8 cellular contexts compared by ENCODE assay signal in the genomic region with DNA sequence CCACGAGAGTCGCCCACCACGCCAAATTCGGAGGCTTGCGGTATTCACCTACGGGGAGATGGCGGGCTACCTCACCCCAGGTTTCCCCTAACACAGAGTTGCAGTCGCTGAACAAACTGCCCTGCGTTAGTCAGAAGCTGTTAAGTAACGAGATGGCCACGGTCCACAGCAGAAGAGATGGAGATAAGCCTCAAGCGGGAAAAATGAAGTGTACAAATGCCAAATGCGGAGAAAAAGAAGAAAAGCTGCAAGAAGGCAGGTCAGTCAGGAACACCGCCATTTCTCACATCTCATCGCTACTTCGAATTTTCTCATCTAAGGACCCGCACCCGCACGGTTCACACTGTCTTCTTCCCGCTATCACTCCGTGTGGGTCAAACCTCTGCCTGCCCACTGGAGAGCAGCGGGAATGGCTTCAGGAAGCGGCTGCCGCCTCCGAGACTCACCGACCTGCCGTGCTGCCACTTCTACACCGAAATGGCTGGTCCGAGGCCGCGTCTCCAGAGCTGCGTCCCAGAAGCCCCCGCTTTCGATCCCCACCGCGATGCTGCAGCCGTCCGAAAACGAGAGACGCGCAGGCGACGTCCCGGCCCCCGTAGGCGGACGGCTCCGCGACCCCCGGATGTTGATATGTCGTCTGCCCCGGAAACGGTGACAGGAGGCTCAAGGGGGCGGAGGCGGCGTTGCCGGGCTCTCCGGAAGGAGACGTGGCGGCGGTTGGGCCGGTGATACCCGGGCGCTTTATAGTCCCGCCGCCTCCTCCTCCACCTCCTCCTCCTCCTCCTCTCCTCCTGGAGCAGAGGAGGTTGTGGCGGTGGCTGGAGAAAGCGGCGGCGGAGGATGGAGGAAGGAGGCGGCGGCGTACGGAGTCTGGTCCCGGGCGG. TPM values are rescaled to one million over a fixed set of nuclear protein-coding genes. Genes with fewer than 3 reads are reported as not detected.
DNase-seq lines count a peak whose midpoint lies in the region; ATAC-seq and TF ChIP-seq lines count a peak whose summit lies in the region.

A gene with protein sequence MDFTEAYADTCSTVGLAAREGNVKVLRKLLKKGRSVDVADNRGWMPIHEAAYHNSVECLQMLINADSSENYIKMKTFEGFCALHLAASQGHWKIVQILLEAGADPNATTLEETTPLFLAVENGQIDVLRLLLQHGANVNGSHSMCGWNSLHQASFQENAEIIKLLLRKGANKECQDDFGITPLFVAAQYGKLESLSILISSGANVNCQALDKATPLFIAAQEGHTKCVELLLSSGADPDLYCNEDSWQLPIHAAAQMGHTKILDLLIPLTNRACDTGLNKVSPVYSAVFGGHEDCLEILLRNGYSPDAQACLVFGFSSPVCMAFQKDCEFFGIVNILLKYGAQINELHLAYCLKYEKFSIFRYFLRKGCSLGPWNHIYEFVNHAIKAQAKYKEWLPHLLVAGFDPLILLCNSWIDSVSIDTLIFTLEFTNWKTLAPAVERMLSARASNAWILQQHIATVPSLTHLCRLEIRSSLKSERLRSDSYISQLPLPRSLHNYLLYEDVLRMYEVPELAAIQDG (minus strand): TSS at position 583 of the 884 bp plus-strand sequence. CDS start 21,381 bp downstream, outside the sequence.
A gene with protein sequence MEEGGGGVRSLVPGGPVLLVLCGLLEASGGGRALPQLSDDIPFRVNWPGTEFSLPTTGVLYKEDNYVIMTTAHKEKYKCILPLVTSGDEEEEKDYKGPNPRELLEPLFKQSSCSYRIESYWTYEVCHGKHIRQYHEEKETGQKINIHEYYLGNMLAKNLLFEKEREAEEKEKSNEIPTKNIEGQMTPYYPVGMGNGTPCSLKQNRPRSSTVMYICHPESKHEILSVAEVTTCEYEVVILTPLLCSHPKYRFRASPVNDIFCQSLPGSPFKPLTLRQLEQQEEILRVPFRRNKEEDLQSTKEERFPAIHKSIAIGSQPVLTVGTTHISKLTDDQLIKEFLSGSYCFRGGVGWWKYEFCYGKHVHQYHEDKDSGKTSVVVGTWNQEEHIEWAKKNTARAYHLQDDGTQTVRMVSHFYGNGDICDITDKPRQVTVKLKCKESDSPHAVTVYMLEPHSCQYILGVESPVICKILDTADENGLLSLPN (plus strand): TSS at position 674 of the 884 bp plus-strand sequence. CDS start 167 bp downstream, at position 841.

- no peaks in the 10 kb centered on the region for H3K27me3 Mint-ChIP-seq in CD8-positive, alpha-beta T cell (ENCODE audit: low read depth)

- peaks cover 63% of the 10 kb centered on the region for H3K4me1 Mint-ChIP-seq in CD8-positive, alpha-beta T cell (ENCODE audit: low read depth)

- H3K27ac ChIP-seq in CD8-positive, alpha-beta T cell (ENCODE audit: low read depth, low read length) = peak within 1 kb of the TSS; percentile 88

- peak; percentile 78 to 92 (median 89) for DNase-seq in CD8-positive, alpha-beta T cell
- DNase-seq in HPDE6-E6E7 (ENCODE audit: extremely low spot score) (peak; percentile 29), NK-92 (lab: John Stamatoyannopoulos, UW; ENCODE audit: unreplicated experiment) (peak; percentile 35), lung microvascular endothelial cell (ENCODE audit: low read depth in 2 of 2) (peak; percentile 87 to 89)
- peak; percentile 93 for DNase-seq in activated CD8-positive, alpha-beta memory T cell treated with anti-CD3 and anti-CD28 coated beads for 24 hours
- peak; percentile 80 for DNase-seq in effector CD8-positive, alpha-beta T cell (lab: John Stamatoyannopoulos, UW)
- peak; percentile 71 to 82 (median 79) for DNase-seq in stimulated activated CD4-positive, alpha-beta T cell treated with anti-CD3 and anti-CD28 coated beads, TNF-alpha, amount 100 ng/mL, for 48 hours (ENCODE audit: low read depth in 3 of 3)

- H3K36me3 ChIP-seq in CD8-positive, alpha-beta T cell (ENCODE audit: insufficient read depth, low read length) = no peaks in the 10 kb centered on the region

- H3K4me3 ChIP-seq in CD8-positive, alpha-beta T cell (ENCODE audit: low read depth, low read length) = peak within 1 kb of the TSS; percentile 94

- CTCF ChIA-PET in CD8-positive, alpha-beta T cell (lab: Charles Lee) = interaction anchor here (1.2 to 1.4 kb wide), 2 partner anchors 15 to 20 kb away, joined by 4 read pairs; no protein-coding TSS in a partner anchor

- no peaks in the 10 kb centered on the region for H3K9me3 Mint-ChIP-seq in CD8-positive, alpha-beta T cell

- intact Hi-C loops in CD8-positive, alpha-beta T cell (cut with DNase I, micrococcal nuclease) = loop anchor here (1.0 to 10.0 kb wide), 13 partner anchors 9 to 1831 kb away; a partner anchor contains a TSS

- no peaks in the 10 kb centered on the region for H3K27me3 ChIP-seq in CD8-positive, alpha-beta T cell (ENCODE audit: insufficient read depth, low read length)

- H3K9me3 ChIP-seq in CD8-positive, alpha-beta T cell (ENCODE audit: low read length) = no peaks in the 10 kb centered on the region

- peaks cover 30% of the 10 kb centered on the region for H3K36me3 Mint-ChIP-seq in CD8-positive, alpha-beta T cell

- peak; percentile 88 for ATAC-seq in CD8-positive, alpha-beta T cell
- peak; percentile 98 for ATAC-seq in GM19467 (IDR thresholded peaks at IDR 0.05; ENCODE audit: unreplicated experiment)

- no peak for TF ChIP-seq CTCF in CD8-positive, alpha-beta T cell (IDR thresholded peaks at IDR 0.05)

- peak within 1 kb of the TSS; percentile 95 for H3K4me3 Mint-ChIP-seq in CD8-positive, alpha-beta T cell

- POLR2A ChIA-PET in CD8-positive, alpha-beta T cell (lab: Charles Lee) = interaction anchor here (0.7 to 2.9 kb wide), 5 partner anchors 9 to 1733 kb away, joined by 3 to 28 read pairs (median 4); a partner anchor contains a TSS

- peak within 1 kb of the TSS; percentile 95 for H3K27ac Mint-ChIP-seq in CD8-positive, alpha-beta T cell

- H3K4me1 ChIP-seq in CD8-positive, alpha-beta T cell (ENCODE audit: insufficient read depth, low read length) = peaks cover 30% of the 10 kb centered on the region

RNA-seq across cellular contexts. Expression of the first gene that starts in this region (rescaled TPM):
- total RNA-seq in CD8-positive, alpha-beta T cell = 10 to 100 TPM; 25.0 to 26.2 TPM
- 16.6 and 21.2 TPM in 2 replicates for total RNA-seq in lung microvascular endothelial cell

RNA-seq across cellular contexts. Expression of the second gene that starts in this region (rescaled TPM):
- total RNA-seq in CD8-positive, alpha-beta T cell = 10 to 100 TPM; 24.1 to 27.1 TPM
- total RNA-seq in lung microvascular endothelial cell = 45.5 and 70.6 TPM in 2 replicates

Comparison
In these comparisons a context has a peak if more than half of its experiments do, and no peak if none do; other contexts are left out.
1. Peak in every context shown above with its lines: DNase-seq, ATAC-seq, H3K4me3 ChIP-seq and H3K27ac ChIP-seq.
2. DNase-seq: peak in every context shown above with its lines; median percentile 93 in activated CD8-positive, alpha-beta memory T cell treated with anti-CD3 and anti-CD28 coated beads for 24 hours; 89 in CD8-positive, alpha-beta T cell; 88 in lung microvascular endothelial cell; 80 in effector CD8-positive, alpha-beta T cell; 79 in stimulated activated CD4-positive, alpha-beta T cell treated with anti-CD3 and anti-CD28 coated beads, TNF-alpha, amount 100 ng/mL, for 48 hours; 35 in NK-92; 29 in HPDE6-E6E7.